8 cellular contexts compared by ENCODE assay signal in the genomic region with DNA sequence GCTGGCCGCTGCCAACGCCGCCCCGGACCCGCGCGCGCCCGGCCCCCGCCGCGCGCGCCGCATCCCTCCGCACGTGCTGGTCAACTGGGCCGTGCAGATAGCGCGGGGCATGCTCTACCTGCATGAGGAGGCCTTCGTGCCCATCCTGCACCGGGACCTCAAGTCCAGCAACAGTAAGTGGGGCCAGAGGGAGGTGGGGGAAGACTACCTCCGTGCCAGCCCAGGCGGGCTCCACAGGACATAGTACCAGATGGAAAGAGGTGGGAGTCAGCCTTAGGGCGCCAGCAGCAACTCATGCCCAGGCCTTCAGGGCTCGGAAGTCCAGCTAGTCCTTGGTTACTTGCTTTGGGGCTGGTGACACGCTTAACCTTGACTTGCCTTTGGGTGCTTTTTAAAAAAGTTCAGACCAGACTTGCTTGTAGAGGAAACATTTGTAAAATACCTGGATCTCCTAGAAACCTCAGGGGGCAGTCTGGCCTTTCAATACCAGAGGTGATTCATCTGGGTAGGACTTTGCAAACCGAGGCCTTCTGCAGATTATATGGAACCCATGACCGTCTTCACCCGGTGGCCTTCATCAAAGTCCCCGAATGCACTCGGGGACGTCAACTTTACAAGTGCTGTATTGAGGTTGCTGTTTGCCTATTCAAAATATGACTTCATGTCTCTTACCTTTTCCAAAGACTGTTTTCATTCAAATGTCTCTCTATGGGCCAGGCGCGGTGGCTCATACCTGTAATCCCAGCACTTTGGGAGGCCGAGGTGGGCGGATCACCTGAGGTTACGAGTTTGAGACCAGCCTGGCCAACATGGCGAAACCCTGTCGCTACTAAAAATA. TPM values are rescaled to one million over a fixed set of nuclear protein-coding genes. Genes with fewer than 3 reads are reported as not detected.
DNase-seq lines count a peak whose midpoint lies in the region; ATAC-seq and TF ChIP-seq lines count a peak whose summit lies in the region.

No MANE protein-coding gene starts in this region.

- TF ChIP-seq EP300 in gastroesophageal sphincter (IDR thresholded peaks at IDR 0.05): no peak

- peaks cover 0 to 27% (median 4%) of the 10 kb centered on the region in 3 donors for H3K4me1 ChIP-seq in gastroesophageal sphincter

- peak overlapping the region; percentile 53 for H3K4me3 Mint-ChIP-seq in activated CD8-positive, alpha-beta T cell treated with anti-CD3 and anti-CD28 coated beads, Interleukin-2, amount 10 ng/mL, durations not matched to agents 7 days and 5 days
- peak overlapping the region; percentile 68 for H3K4me3 Mint-ChIP-seq in stimulated activated effector memory CD8-positive, alpha-beta T cell treated with anti-CD3 and anti-CD28 coated beads, Interleukin-12 subunit alpha, Interleukin-12 subunit beta, amount 100 ng/mL, for 72 hours

- H3K9me3 Mint-ChIP-seq in activated CD8-positive, alpha-beta T cell treated with anti-CD3 and anti-CD28 coated beads, Interleukin-2, amount 10 ng/mL, durations not matched to agents 7 days and 5 days (ENCODE audit: insufficient read depth): no peaks in the 10 kb centered on the region
- H3K9me3 Mint-ChIP-seq in stimulated activated effector memory CD8-positive, alpha-beta T cell treated with anti-CD3 and anti-CD28 coated beads, Interleukin-12 subunit alpha, Interleukin-12 subunit beta, amount 100 ng/mL, for 72 hours: no peaks in the 10 kb centered on the region

- CTCF ChIA-PET in AG04449 (lab: Yijun Ruan, JAX): no interaction called here
- CTCF ChIA-PET in activated CD8-positive, alpha-beta T cell treated with anti-CD3 and anti-CD28 coated beads, Interleukin-2, amount 10 ng/mL, durations not matched to agents 7 days and 5 days (lab: Charles Lee): no interaction called here

- H3K36me3 Mint-ChIP-seq in activated CD8-positive, alpha-beta T cell treated with anti-CD3 and anti-CD28 coated beads, Interleukin-2, amount 10 ng/mL, durations not matched to agents 7 days and 5 days (ENCODE audit: low read depth): no peaks in the 10 kb centered on the region
- H3K36me3 Mint-ChIP-seq in stimulated activated effector memory CD8-positive, alpha-beta T cell treated with anti-CD3 and anti-CD28 coated beads, Interleukin-12 subunit alpha, Interleukin-12 subunit beta, amount 100 ng/mL, for 72 hours: no peaks in the 10 kb centered on the region

- peaks cover 9% of the 10 kb centered on the region for H3K4me1 Mint-ChIP-seq in activated CD8-positive, alpha-beta T cell treated with anti-CD3 and anti-CD28 coated beads, Interleukin-2, amount 10 ng/mL, durations not matched to agents 7 days and 5 days (ENCODE audit: low read depth)
- H3K4me1 Mint-ChIP-seq in stimulated activated effector memory CD8-positive, alpha-beta T cell treated with anti-CD3 and anti-CD28 coated beads, Interleukin-12 subunit alpha, Interleukin-12 subunit beta, amount 100 ng/mL, for 72 hours: peaks cover 14% of the 10 kb centered on the region

- H3K4me3 ChIP-seq in AG04449 (ENCODE audit: low read depth, low read length) (peak overlapping the region; percentile 51), iPS-11a (ENCODE audit: low read depth, low read length) (peak overlapping the region; percentile 56), gastroesophageal sphincter (peak overlapping the region in 1 of 2 donors; percentile 69)

- DNase-seq in AG04449 (ENCODE audit: low read depth, low spot score): no peak
- DNase-seq in HK-2 (ENCODE audit: unreplicated experiment): peak; percentile 60
- DNase-seq in activated CD8-positive, alpha-beta T cell treated with anti-CD3 and anti-CD28 coated beads, Interleukin-2, amount 10 ng/mL, durations not matched to agents 7 days and 5 days: no peak
- DNase-seq in stimulated activated effector memory CD8-positive, alpha-beta T cell treated with anti-CD3 and anti-CD28 coated beads, Interleukin-12 subunit alpha, Interleukin-12 subunit beta, amount 100 ng/mL, for 72 hours (ENCODE audit: low spot score in 2 of 2): no peak
- no peak for DNase-seq in pons (ENCODE audit: low spot score)
- DNase-seq in A172 (ENCODE audit: low spot score): no peak

- peaks cover 36% of the 10 kb centered on the region for H3K27me3 Mint-ChIP-seq in activated CD8-positive, alpha-beta T cell treated with anti-CD3 and anti-CD28 coated beads, Interleukin-2, amount 10 ng/mL, durations not matched to agents 7 days and 5 days (ENCODE audit: low read depth)

- 87 to 100% methylated on average over 1 to 11 of the region's 40 CpGs for WGBS in gastroesophageal sphincter (ENCODE audit: low coverage in 1 of 2), 2 donors

- no peak for TF ChIP-seq POLR2A in gastroesophageal sphincter (IDR thresholded peaks at IDR 0.05)

- no peak for TF ChIP-seq CTCF in AG04449 (IDR thresholded peaks at IDR 0.05; ENCODE audit: insufficient read depth, low read length, missing control alignments)
- no peak for TF ChIP-seq CTCF in gastroesophageal sphincter (IDR thresholded peaks at IDR 0.05)

- H3K27ac ChIP-seq in gastroesophageal sphincter: no peak overlapping the region

- no peaks in the 10 kb centered on the region for H3K9me3 ChIP-seq in gastroesophageal sphincter

- ATAC-seq in activated CD8-positive, alpha-beta T cell treated with anti-CD3 and anti-CD28 coated beads, Interleukin-2, amount 10 ng/mL, durations not matched to agents 7 days and 5 days: no peak
- ATAC-seq in stimulated activated effector memory CD8-positive, alpha-beta T cell treated with anti-CD3 and anti-CD28 coated beads, Interleukin-12 subunit alpha, Interleukin-12 subunit beta, amount 100 ng/mL, for 72 hours: no peak
- ATAC-seq in gastroesophageal sphincter: no peak

- H3K27me3 ChIP-seq in gastroesophageal sphincter: peaks cover 51% of the 10 kb centered on the region

- no peaks in the 10 kb centered on the region for H3K36me3 ChIP-seq in gastroesophageal sphincter

- POLR2A ChIA-PET in AG04449 (lab: Yijun Ruan, JAX): interaction anchor here (0.5 kb wide), 1 partner anchor 247 kb away, joined by 3 read pairs; no protein-coding TSS in a partner anchor
- POLR2A ChIA-PET in activated CD8-positive, alpha-beta T cell treated with anti-CD3 and anti-CD28 coated beads, Interleukin-2, amount 10 ng/mL, durations not matched to agents 7 days and 5 days (lab: Charles Lee): no interaction called here

- no peak overlapping the region for H3K27ac Mint-ChIP-seq in activated CD8-positive, alpha-beta T cell treated with anti-CD3 and anti-CD28 coated beads, Interleukin-2, amount 10 ng/mL, durations not matched to agents 7 days and 5 days
- H3K27ac Mint-ChIP-seq in stimulated activated effector memory CD8-positive, alpha-beta T cell treated with anti-CD3 and anti-CD28 coated beads, Interleukin-12 subunit alpha, Interleukin-12 subunit beta, amount 100 ng/mL, for 72 hours: no peak overlapping the region

RNA-seq across cellular contexts. Expression of gene MAP3K21, which starts 1.4 kb away (rescaled TPM):
- under 1 TPM; 0.44 to 0.45 TPM for total RNA-seq in activated CD8-positive, alpha-beta T cell treated with anti-CD3 and anti-CD28 coated beads, Interleukin-2, amount 10 ng/mL, durations not matched to agents 7 days and 5 days
- 5.9 and 8.7 TPM in 2 replicates for total RNA-seq in A172 (2014; rRNA removed; shearing (Covaris generic))
- total RNA-seq in gastroesophageal sphincter: 1 to 10 TPM in 1 of 4 donors, under 1 TPM in 3; 0.27 to 1.2 (median 0.61) TPM

RNA-seq across cellular contexts. Expression of gene PCNX2, which starts 33.4 kb away (rescaled TPM):
- total RNA-seq in activated CD8-positive, alpha-beta T cell treated with anti-CD3 and anti-CD28 coated beads, Interleukin-2, amount 10 ng/mL, durations not matched to agents 7 days and 5 days: 10 to 100 TPM; 17.7 to 18.6 TPM
- total RNA-seq in A172 (2014; rRNA removed; shearing (Covaris generic)): 7.2 and 10.5 TPM in 2 replicates
- total RNA-seq in gastroesophageal sphincter: 10 to 100 TPM in 2 of 4 donors, 1 to 10 TPM in 2; 5.9 to 21.7 (median 10.3) TPM
